17 cellular contexts compared by ENCODE assay signal in the genomic region with DNA sequence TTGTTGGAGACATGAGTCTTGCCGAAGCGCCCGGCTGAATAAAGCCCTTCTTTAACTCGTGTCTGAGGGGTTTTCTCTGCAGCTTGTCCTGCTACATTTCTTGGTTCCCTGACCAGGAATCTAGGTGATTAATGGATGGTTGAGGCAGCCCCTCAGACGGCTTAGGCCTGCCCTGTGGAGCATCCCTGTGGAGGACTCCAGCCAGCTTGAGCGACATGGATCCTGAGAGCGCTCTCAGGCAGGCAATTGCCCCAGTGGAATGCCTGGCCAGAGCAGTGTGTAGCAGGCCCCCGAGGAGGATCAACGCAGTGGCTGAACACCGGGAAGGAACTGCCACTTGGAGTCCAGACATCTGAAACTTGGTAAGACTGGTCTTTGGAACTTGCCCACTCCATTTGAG. TPM values are rescaled to one million over a fixed set of nuclear protein-coding genes. Genes with fewer than 3 reads are reported as not detected.
DNase-seq lines count a peak whose midpoint lies in the region; ATAC-seq and TF ChIP-seq lines count a peak whose summit lies in the region.
"Had no signal": no experiment of that assay in that cellular context is flagged by ENCODE, and none has a peak within 500 bp of the region (broad histone marks: within the 10 kb centered on the region; RNA-seq: fewer than 3 reads in every experiment).

No MANE protein-coding gene starts in this region.

- H3K36me3 Mint-ChIP-seq in activated CD4-positive, alpha-beta memory T cell treated with anti-CD3 and anti-CD28 coated beads, Interleukin-2, amount 10 ng/mL, durations not matched to agents 7 days and 5 days (ENCODE audit: low read depth): peaks cover 39% of the 10 kb centered on the region
- H3K36me3 Mint-ChIP-seq in activated CD4-positive, alpha-beta memory T cell treated with anti-CD3 and anti-CD28 coated beads for 36 hours: peaks cover 16% of the 10 kb centered on the region
- H3K36me3 Mint-ChIP-seq in GM23338 (ENCODE audit: low read depth) (peaks cover 8% of the 10 kb centered on the region; the same call in 2 of the 3 replicates), endodermal cell (ENCODE audit: low read depth) (peaks cover 16% of the 10 kb centered on the region), neural progenitor cell (peaks cover 2% of the 10 kb centered on the region), progenitor cell of endocrine pancreas (ENCODE audit: insufficient read depth) (peaks cover 5% of the 10 kb centered on the region)

- H3K4me2 ChIP-seq in GM23338 (no peak overlapping the region), neural progenitor cell (no peak overlapping the region)

- H3K36me3 ChIP-seq in GM23338 (ENCODE audit: insufficient read depth): no peaks in the 10 kb centered on the region
- H3K36me3 ChIP-seq in endodermal cell (ENCODE audit: control insufficient read depth, insufficient read depth, low read length): peaks cover 18% of the 10 kb centered on the region
- no peaks in the 10 kb centered on the region for H3K36me3 ChIP-seq in neural progenitor cell

- H3K27ac ChIP-seq in GM23338 (ENCODE audit: low read depth) (no peak overlapping the region), endodermal cell (ENCODE audit: low read depth, low read length) (no peak overlapping the region), neural progenitor cell (no peak overlapping the region)

- peaks cover 18% of the 10 kb centered on the region for H3K4me1 Mint-ChIP-seq in activated CD4-positive, alpha-beta memory T cell treated with anti-CD3 and anti-CD28 coated beads, Interleukin-2, amount 10 ng/mL, durations not matched to agents 7 days and 5 days
- peaks cover 2% of the 10 kb centered on the region for H3K4me1 Mint-ChIP-seq in activated CD4-positive, alpha-beta memory T cell treated with anti-CD3 and anti-CD28 coated beads for 36 hours (ENCODE audit: low read depth)
- peaks cover 28% of the 10 kb centered on the region for H3K4me1 Mint-ChIP-seq in GM23338
- H3K4me1 Mint-ChIP-seq in endodermal cell: peaks cover 80% of the 10 kb centered on the region
- H3K4me1 Mint-ChIP-seq in neural progenitor cell: peaks cover 28% of the 10 kb centered on the region
- H3K4me1 Mint-ChIP-seq in progenitor cell of endocrine pancreas (ENCODE audit: low read depth): no peaks in the 10 kb centered on the region

- H3K27me3 ChIP-seq in GM23338 (ENCODE audit: insufficient read depth) (no peaks in the 10 kb centered on the region), endodermal cell (ENCODE audit: control insufficient read depth, insufficient read depth, low read length, poor library complexity, severe bottlenecking) (no peaks in the 10 kb centered on the region), neural progenitor cell (no peaks in the 10 kb centered on the region)

- CTCF ChIA-PET in activated CD4-positive, alpha-beta memory T cell treated with anti-CD3 and anti-CD28 coated beads, Interleukin-2, amount 10 ng/mL, durations not matched to agents 7 days and 5 days (lab: Charles Lee): no interaction called here
- CTCF ChIA-PET in activated CD4-positive, alpha-beta memory T cell treated with anti-CD3 and anti-CD28 coated beads for 36 hours (lab: Charles Lee): no interaction called here

- H3K4me3 Mint-ChIP-seq in activated CD4-positive, alpha-beta memory T cell treated with anti-CD3 and anti-CD28 coated beads, Interleukin-2, amount 10 ng/mL, durations not matched to agents 7 days and 5 days: no peak overlapping the region
- H3K4me3 Mint-ChIP-seq in activated CD4-positive, alpha-beta memory T cell treated with anti-CD3 and anti-CD28 coated beads for 36 hours: no peak overlapping the region
- H3K4me3 Mint-ChIP-seq in GM23338: no peak overlapping the region
- H3K4me3 Mint-ChIP-seq in endodermal cell: peak overlapping the region; percentile 11
- H3K4me3 Mint-ChIP-seq in neural progenitor cell: no peak overlapping the region
- H3K4me3 Mint-ChIP-seq in progenitor cell of endocrine pancreas (ENCODE audit: low read depth): no peak overlapping the region

- POLR2A ChIA-PET in activated CD4-positive, alpha-beta memory T cell treated with anti-CD3 and anti-CD28 coated beads, Interleukin-2, amount 10 ng/mL, durations not matched to agents 7 days and 5 days (lab: Charles Lee): interaction anchor here (1.0 to 4.4 kb wide), 2 partner anchors 12 kb away, joined by 3 to 26 read pairs; no protein-coding TSS in a partner anchor
- POLR2A ChIA-PET in activated CD4-positive, alpha-beta memory T cell treated with anti-CD3 and anti-CD28 coated beads for 36 hours (lab: Charles Lee): no interaction called here

- H3K9ac ChIP-seq in endodermal cell (ENCODE audit: extremely low read depth, low read length, poor library complexity, severe bottlenecking) (no peak overlapping the region), neural progenitor cell (no peak overlapping the region)

- H4K20me1 ChIP-seq in GM23338 (replicated peaks; ENCODE audit: insufficient read depth) (peaks cover 4% of the 10 kb centered on the region; the same call in 1 of the 2 replicates), neural progenitor cell (ENCODE audit: low read depth) (no peaks in the 10 kb centered on the region)

- no peaks in the 10 kb centered on the region for H3K9me2 ChIP-seq in GM23338 (ENCODE audit: insufficient read depth)

- H2AFZ ChIP-seq in GM23338 (no peak overlapping the region), neural progenitor cell (replicated peaks) (no peak overlapping the region)

- H3K79me2 ChIP-seq in GM23338 (replicated peaks; ENCODE audit: insufficient read depth): no peaks in the 10 kb centered on the region
- H3K79me2 ChIP-seq in neural progenitor cell (ENCODE audit: low read depth): no peaks in the 10 kb centered on the region

- H3K27ac Mint-ChIP-seq in activated CD4-positive, alpha-beta memory T cell treated with anti-CD3 and anti-CD28 coated beads, Interleukin-2, amount 10 ng/mL, durations not matched to agents 7 days and 5 days: peak overlapping the region; percentile 22
- no peak overlapping the region for H3K27ac Mint-ChIP-seq in activated CD4-positive, alpha-beta memory T cell treated with anti-CD3 and anti-CD28 coated beads for 36 hours
- H3K27ac Mint-ChIP-seq in GM23338 (no peak overlapping the region), endodermal cell (peak overlapping the region; percentile 59), neural progenitor cell (no peak overlapping the region), progenitor cell of endocrine pancreas (no peak overlapping the region)

- no peaks in the 10 kb centered on the region for H3K27me3 Mint-ChIP-seq in activated CD4-positive, alpha-beta memory T cell treated with anti-CD3 and anti-CD28 coated beads, Interleukin-2, amount 10 ng/mL, durations not matched to agents 7 days and 5 days
- H3K27me3 Mint-ChIP-seq in activated CD4-positive, alpha-beta memory T cell treated with anti-CD3 and anti-CD28 coated beads for 36 hours: no peaks in the 10 kb centered on the region
- H3K27me3 Mint-ChIP-seq in GM23338 (ENCODE audit: insufficient read depth, low read depth, poor library complexity): peaks cover 3% of the 10 kb centered on the region
- H3K27me3 Mint-ChIP-seq in endodermal cell (ENCODE audit: insufficient read depth): no peaks in the 10 kb centered on the region
- peaks cover 2% of the 10 kb centered on the region for H3K27me3 Mint-ChIP-seq in neural progenitor cell (ENCODE audit: insufficient read depth, low read depth)
- H3K27me3 Mint-ChIP-seq in progenitor cell of endocrine pancreas: peaks cover 3% of the 10 kb centered on the region

- intact Hi-C loops in activated CD4-positive, alpha-beta memory T cell treated with anti-CD3 and anti-CD28 coated beads for 36 hours (cut with micrococcal nuclease): no loop called here
- intact Hi-C loops in left cardiac atrium (cut with DNase I): no loop called here

- H3K9me3 Mint-ChIP-seq in activated CD4-positive, alpha-beta memory T cell treated with anti-CD3 and anti-CD28 coated beads, Interleukin-2, amount 10 ng/mL, durations not matched to agents 7 days and 5 days: no peaks in the 10 kb centered on the region
- no peaks in the 10 kb centered on the region for H3K9me3 Mint-ChIP-seq in activated CD4-positive, alpha-beta memory T cell treated with anti-CD3 and anti-CD28 coated beads for 36 hours
- H3K9me3 Mint-ChIP-seq in GM23338 (no peaks in the 10 kb centered on the region), endodermal cell (no peaks in the 10 kb centered on the region), neural progenitor cell (no peaks in the 10 kb centered on the region), progenitor cell of endocrine pancreas (ENCODE audit: low read depth) (no peaks in the 10 kb centered on the region)

- no peak for DNase-seq in activated CD4-positive, alpha-beta memory T cell treated with anti-CD3 and anti-CD28 coated beads, Interleukin-2, amount 10 ng/mL, durations not matched to agents 7 days and 5 days
- no peak for DNase-seq in activated CD4-positive, alpha-beta memory T cell treated with anti-CD3 and anti-CD28 coated beads for 36 hours
- no peak for DNase-seq in GM23338 (ENCODE audit: low spot score)
- peak; percentile 69 for DNase-seq in endodermal cell
- peak; percentile 45 for DNase-seq in neural progenitor cell (ENCODE audit: low spot score)
- no peak for DNase-seq in HuH-7 (ENCODE audit: low spot score)
- no peak for DNase-seq in progenitor cell of endocrine pancreas (ENCODE audit: low spot score, unreplicated experiment)
- no peak for DNase-seq in left cardiac atrium
- DNase-seq: 8988T, GF-D8, GOT3, NCI-H1417 treated with DMSO at 0.1 percent for 48 hours, NCI-H1930, NCI-H2171 treated with DMSO at 0.1 percent for 48 hours, NCI-H446 treated with DMSO at 0.1 percent for 48 hours, NCI-H82 had no signal

- H3K4me1 ChIP-seq in GM23338 (ENCODE audit: insufficient read depth): no peaks in the 10 kb centered on the region; the same call in 1 of the 2 replicates
- H3K4me1 ChIP-seq in endodermal cell (ENCODE audit: control insufficient read depth, insufficient read depth, low read length): peaks cover 24% of the 10 kb centered on the region
- H3K4me1 ChIP-seq in neural progenitor cell: peaks cover 21% of the 10 kb centered on the region

- H3K4me3 ChIP-seq in GM23338 (no peak overlapping the region), endodermal cell (ENCODE audit: low read length) (no peak overlapping the region), neural progenitor cell (no peak overlapping the region)
- H3K4me3 ChIP-seq: K562 had no signal

- H3F3A ChIP-seq in GM23338 (replicated peaks; ENCODE audit: low read depth) (no peaks in the 10 kb centered on the region), neural progenitor cell (ENCODE audit: low read depth) (peaks cover 9% of the 10 kb centered on the region)

- TF ChIP-seq CTCF in GM23338 (conservative IDR thresholded peaks at IDR 0.05; ENCODE audit: low read depth in 2 of 2) (no peak), endodermal cell (conservative IDR thresholded peaks at IDR 0.05) (no peak), neural progenitor cell (IDR thresholded peaks at IDR 0.05) (no peak), progenitor cell of endocrine pancreas (IDR thresholded peaks at IDR 0.05; ENCODE audit: unreplicated experiment) (no peak)

- no peaks in the 10 kb centered on the region for H3K9me3 ChIP-seq in endodermal cell (ENCODE audit: control insufficient read depth, low read length)
- H3K9me3 ChIP-seq in neural progenitor cell (ENCODE audit: low read depth): no peaks in the 10 kb centered on the region

- WGBS in endodermal cell (ENCODE audit: insufficient coverage in 1 of 2, insufficient read length in 1 of 2), 2 experiments: 84 to 94% methylated on average over 8 to 10 of the region's 10 CpGs

- peak; percentile 39 for ATAC-seq in GM23338
- ATAC-seq in left cardiac atrium: no peak
- ATAC-seq: K562 had no signal

RNA-seq across cellular contexts. Expression of a gene that starts 17.3 kb away (rescaled TPM):
- 10 to 100 TPM; 14.2 to 16.2 TPM for total RNA-seq in activated CD4-positive, alpha-beta memory T cell treated with anti-CD3 and anti-CD28 coated beads, Interleukin-2, amount 10 ng/mL, durations not matched to agents 7 days and 5 days
- 10 to 100 TPM; 16.1 to 16.3 TPM for total RNA-seq in activated CD4-positive, alpha-beta memory T cell treated with anti-CD3 and anti-CD28 coated beads for 36 hours
- total RNA-seq in GM23338 (2014; rRNA removed; shearing (Covaris generic)): 10.2 and 11.5 TPM in 2 replicates
- 16.0 and 16.1 TPM in 2 replicates for polyA plus RNA-seq in GM23338 (2016; fragmentation: Nextera tagmentation; extraction: Ambion mirVana)
- 10 to 100 TPM; 38.8 to 47.1 TPM for total RNA-seq in endodermal cell
- 33.2 TPM for polyA plus RNA-seq in endodermal cell (2013, experiment 1 of 2)
- 32.9 TPM for polyA plus RNA-seq in endodermal cell (2013, experiment 2 of 2)
- 9.7 and 13.8 TPM in 2 replicates for total RNA-seq in neural progenitor cell (ENCODE audit: low replicate concordance)
- 36.1 and 41.8 TPM in 2 replicates for total RNA-seq in progenitor cell of endocrine pancreas
- total RNA-seq in left cardiac atrium: 10 to 100 TPM; 10.3 to 11.7 TPM

Comparison
In these comparisons a context has a peak if more than half of its experiments do, and no peak if none do; other contexts are left out.
1. H3K27ac Mint-ChIP-seq: peak in activated CD4-positive, alpha-beta memory T cell treated with anti-CD3 and anti-CD28 coated beads, Interleukin-2, amount 10 ng/mL, durations not matched to agents 7 days and 5 days (single experiment) and endodermal cell (single experiment); none in activated CD4-positive, alpha-beta memory T cell treated with anti-CD3 and anti-CD28 coated beads for 36 hours (single experiment), GM23338 (single experiment), neural progenitor cell (single experiment) and progenitor cell of endocrine pancreas (single experiment).
2. DNase-seq: peak in endodermal cell (single experiment) and neural progenitor cell (single experiment); none in activated CD4-positive, alpha-beta memory T cell treated with anti-CD3 and anti-CD28 coated beads, Interleukin-2, amount 10 ng/mL, durations not matched to agents 7 days and 5 days (single experiment), activated CD4-positive, alpha-beta memory T cell treated with anti-CD3 and anti-CD28 coated beads for 36 hours (single experiment), GM23338 (single experiment), HuH-7 (single experiment), progenitor cell of endocrine pancreas (single experiment) and left cardiac atrium (single experiment).